25 cellular contexts compared by ENCODE assay signal in genomic region chr1:2951856-2952255, GRCh38.
"Had no signal": no experiment of that assay in that cellular context is flagged by ENCODE, and none has a peak within 500 bp of the region (broad histone marks: within the 10 kb centered on the region; RNA-seq: fewer than 3 reads in every experiment).

No MANE protein-coding gene starts in this region.

- FAIRE-seq: astrocyte, colon, endothelial cell of umbilical vein had no signal

- H3K36me3 ChIP-seq: left lung, prostate gland, upper lobe of left lung had no signal

- H3K27ac ChIP-seq: hepatocyte, left lung, prostate gland, upper lobe of left lung, VCaP had no signal

- H3K4me3 ChIP-seq: hepatocyte, left lung, prostate gland, skin epidermis, upper lobe of left lung had no signal

- H3K9me3 ChIP-seq: prostate gland had no signal

- H3K27me3 ChIP-seq: hepatocyte, upper lobe of left lung had no signal

- H2AFZ ChIP-seq: hepatocyte had no signal

- DNase-seq: activated CD4-positive, alpha-beta T cell treated with anti-CD3 and anti-CD28 coated beads, Interleukin-2, amount 10 ng/mL, durations not matched to agents 7 days and 5 days; activated CD4-positive, CD25-positive, alpha-beta regulatory T cell treated with anti-CD3 and anti-CD28 coated beads, Interleukin-2, amount 50 U/mL, for 72 hours; activated CD8-positive, alpha-beta memory T cell treated with anti-CD3 and anti-CD28 coated beads, Interleukin-2, amount 10 ng/mL, durations not matched to agents 7 days and 5 days; activated CD8-positive, alpha-beta T cell treated with anti-CD3 and anti-CD28 coated beads for 36 hours; activated gamma-delta T cell treated with Interleukin-2 at 50 U/mL for 16 hours; activated T-cell treated with anti-CD3 and anti-CD28 coated beads for 4 hours; effector memory CD4-positive, alpha-beta T cell; foreskin melanocyte; immature natural killer cell; midbrain; occipital lobe; stimulated activated CD4-positive, alpha-beta T cell treated with anti-CD3 and anti-CD28 coated beads, Interleukin-15, amount 100 ng/mL, for 24 hours; stimulated activated naive CD4-positive, alpha-beta T cell; T-cell had no signal

- H3K4me1 ChIP-seq: left lung, prostate gland, upper lobe of left lung had no signal

- ATAC-seq: activated CD8-positive, alpha-beta memory T cell treated with anti-CD3 and anti-CD28 coated beads, Interleukin-2, amount 10 ng/mL, durations not matched to agents 7 days and 5 days; activated CD8-positive, alpha-beta T cell treated with anti-CD3 and anti-CD28 coated beads for 36 hours; activated naive CD4-positive, alpha-beta T cell treated with anti-CD3 and anti-CD28 coated beads, Interleukin-2, amount 50 U/mL, for 72 hours; esophagus mucosa; left lung; T-cell had no signal

- H3K4me2 ChIP-seq: hepatocyte had no signal

- H3K79me2 ChIP-seq: hepatocyte had no signal
